In the genomic region with DNA sequence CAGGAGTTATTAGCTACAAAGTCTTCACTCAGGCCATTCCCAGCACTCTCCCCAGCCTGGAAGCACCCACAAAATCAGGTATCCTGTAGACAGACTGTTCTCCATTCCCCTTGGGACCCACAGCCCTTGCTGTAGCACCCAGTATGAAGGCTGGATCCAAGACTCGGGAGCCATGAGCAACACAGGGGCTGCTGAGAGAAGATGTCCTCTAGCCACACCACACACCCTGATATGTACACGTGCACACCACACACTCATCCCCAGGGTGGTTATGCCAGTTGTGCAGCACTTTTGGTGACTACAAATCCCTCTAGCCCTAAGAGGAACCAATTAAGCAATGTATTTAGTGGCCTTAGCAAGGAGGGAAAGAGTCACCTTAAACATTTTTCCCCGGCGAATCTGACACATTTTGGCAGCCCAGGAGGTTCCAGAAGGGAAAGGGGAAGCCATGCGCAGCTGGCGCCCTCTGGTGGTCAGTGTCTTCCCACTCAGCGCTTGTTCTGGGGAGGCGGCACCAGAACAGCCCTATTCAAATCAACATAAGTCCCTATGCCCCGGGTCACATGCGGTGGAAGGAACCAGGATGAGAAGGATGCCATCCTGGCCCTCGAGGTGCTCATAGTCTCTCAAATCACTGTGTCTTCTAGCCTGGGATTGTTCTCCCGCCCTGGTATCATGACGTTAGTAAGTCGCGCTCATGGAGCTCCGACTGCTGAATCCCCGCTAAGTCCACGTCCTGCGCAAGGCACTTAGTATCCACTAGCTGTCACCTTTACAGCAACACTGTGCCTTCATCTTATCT, we compare ENCODE assay signal across 7 cellular contexts.
DNase-seq lines count a peak whose midpoint lies in the region; ATAC-seq and TF ChIP-seq lines count a peak whose summit lies in the region.

No MANE protein-coding gene starts in this region.

- no peak overlapping the region for H3K4me3 ChIP-seq in lower lobe of right lung

- DNase-seq in NCI-H510A (lab: John Stamatoyannopoulos, UW) = peak; percentile 39
- peak; percentile 65 to 66 for DNase-seq in activated CD4-positive, alpha-beta T cell treated with anti-CD3 and anti-CD28 coated beads, Interleukin-2, amount 50 U/mL, for 24 hours (ENCODE audit: low read depth in 1 of 2, low spot score in 1 of 2)
- peak; percentile 54 to 78 for DNase-seq in dermis microvascular lymphatic vessel endothelial cell (ENCODE audit: low read depth in 2 of 2)
- DNase-seq in lower lobe of right lung = peak; percentile 85
- peak; percentile 53 to 65 (median 57) for DNase-seq in stimulated activated CD4-positive, alpha-beta T cell treated with anti-CD3 and anti-CD28 coated beads, TNF-alpha, amount 100 ng/mL, for 4 hours (ENCODE audit: low read depth in 3 of 3)

- TF ChIP-seq CTCF in GM12874 (IDR thresholded peaks at IDR 0.05; ENCODE audit: insufficient read depth, low read depth, low read length) (peak; percentile 95), lower lobe of right lung (IDR thresholded peaks at IDR 0.05) (peak; percentile 96)

- ATAC-seq in HG03108 (IDR thresholded peaks at IDR 0.05; ENCODE audit: unreplicated experiment) (peak; percentile 66), lower lobe of right lung (peak; percentile 92)

- H3K27me3 ChIP-seq in lower lobe of right lung (ENCODE audit: low read depth) = no peaks in the 10 kb centered on the region

- intact Hi-C loops in lower lobe of right lung (cut with DNase I) = no loop called here

- H3K9me3 ChIP-seq in lower lobe of right lung = no peaks in the 10 kb centered on the region

- H3K27ac ChIP-seq in lower lobe of right lung = no peak overlapping the region

- peaks cover 9% of the 10 kb centered on the region for H3K4me1 ChIP-seq in lower lobe of right lung

- no peaks in the 10 kb centered on the region for H3K36me3 ChIP-seq in lower lobe of right lung
